Comparison of ENCODE assay signal across 14 cellular contexts in the genomic region with DNA sequence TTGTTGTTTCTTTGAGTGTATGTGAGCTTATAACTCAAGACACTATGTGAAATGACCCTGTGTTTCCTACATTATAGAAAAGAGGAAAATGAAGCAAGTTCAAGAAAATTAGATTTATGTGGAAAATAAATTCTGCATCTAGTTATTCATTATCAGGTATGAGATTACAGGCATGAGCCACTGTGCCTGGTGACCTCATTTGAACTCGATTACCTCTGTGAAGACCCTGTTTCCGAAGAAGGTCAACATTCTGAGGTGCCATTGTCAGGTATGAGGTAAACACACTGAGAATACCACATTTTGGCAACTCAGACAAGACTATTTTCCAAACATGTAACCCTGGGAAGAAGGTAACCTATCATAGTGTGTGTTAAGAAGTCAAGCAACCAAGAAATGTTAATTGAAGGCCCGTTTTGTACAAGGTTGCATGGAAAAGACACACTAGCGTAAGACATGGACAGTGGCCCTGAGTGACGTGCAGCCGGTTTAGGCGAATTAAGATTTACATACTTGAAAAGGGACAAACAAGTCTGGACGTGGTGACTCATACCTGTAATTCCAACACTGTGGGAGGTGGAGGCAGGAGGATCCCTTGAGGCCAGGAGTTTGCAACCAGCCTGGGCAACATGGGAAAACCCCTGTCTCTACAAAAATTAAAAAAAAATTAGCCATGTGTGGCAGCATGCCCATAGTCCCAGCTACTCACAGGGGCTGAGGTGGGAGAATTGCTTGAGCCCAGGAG.
A peak's percentile ranks its signal among the peaks of the same experiment; 100 is the strongest.
DNase-seq lines count a peak whose midpoint lies in the region; ATAC-seq and TF ChIP-seq lines count a peak whose summit lies in the region.
"Had no signal": no experiment of that assay in that cellular context is flagged by ENCODE, and none has a peak within 500 bp of the region (broad histone marks: within the 10 kb centered on the region; RNA-seq: fewer than 3 reads in every experiment).

No MANE protein-coding gene starts in this region.

- DNase-seq in Caco-2 (no peak), body of pancreas (peak; percentile 52 to 75 (median 64)), lower lobe of right lung (no peak), coronary artery (ENCODE audit: low spot score) (no peak), vagina (ENCODE audit: extremely low spot score in 2 of 2) (no peak), cardiac septum (ENCODE audit: low spot score) (no peak)
- DNase-seq: activated CD8-positive, alpha-beta T cell treated with anti-CD3 and anti-CD28 coated beads, Interleukin-2, amount 10 ng/mL, durations not matched to agents 7 days and 5 days; NCI-H2107; SHP77 had no signal

- peak; percentile 57 for ATAC-seq in HG02798 (IDR thresholded peaks at IDR 0.05; ENCODE audit: poor library complexity, unreplicated experiment)
- ATAC-seq in body of pancreas: peak; percentile 73
- peak; percentile 57 to 67 for ATAC-seq in lower lobe of right lung
- no peak for ATAC-seq in HG02571 (IDR thresholded peaks at IDR 0.05; ENCODE audit: unreplicated experiment)
- ATAC-seq: activated CD8-positive, alpha-beta T cell treated with anti-CD3 and anti-CD28 coated beads, Interleukin-2, amount 10 ng/mL, durations not matched to agents 7 days and 5 days; stimulated activated effector memory CD8-positive, alpha-beta T cell treated with anti-CD3 and anti-CD28 coated beads, Interleukin-12 subunit alpha, Interleukin-12 subunit beta, amount 100 ng/mL, for 72 hours had no signal

- no peaks in the 10 kb centered on the region for H3K27me3 Mint-ChIP-seq in Caco-2 (ENCODE audit: insufficient read depth, unreplicated experiment)

- H3K9me3 ChIP-seq in Caco-2 (no peaks in the 10 kb centered on the region), body of pancreas (no peaks in the 10 kb centered on the region), lower lobe of right lung (no peaks in the 10 kb centered on the region), vagina (no peaks in the 10 kb centered on the region)
- H3K9me3 ChIP-seq: adrenal gland had no signal

- H3K27ac ChIP-seq in body of pancreas (peak overlapping the region; percentile 67 to 83 (median 80)), lower lobe of right lung (peak overlapping the region; percentile 58), coronary artery (no peak overlapping the region), vagina (no peak overlapping the region)
- H3K27ac ChIP-seq: BLaER1 had no signal

- peaks cover 17% of the 10 kb centered on the region for H3K36me3 Mint-ChIP-seq in Caco-2 (ENCODE audit: insufficient read depth, unreplicated experiment)
- H3K36me3 Mint-ChIP-seq: stimulated activated effector memory CD8-positive, alpha-beta T cell treated with anti-CD3 and anti-CD28 coated beads, Interleukin-12 subunit alpha, Interleukin-12 subunit beta, amount 100 ng/mL, for 72 hours had no signal

- H3K4me3 ChIP-seq in Caco-2 (ENCODE audit: low read depth, low read length) (no peak overlapping the region), body of pancreas (no peak overlapping the region), lower lobe of right lung (no peak overlapping the region), coronary artery (no peak overlapping the region), vagina (no peak overlapping the region)
- H3K4me3 ChIP-seq: adrenal gland, BLaER1 had no signal

- H3K9me3 Mint-ChIP-seq in Caco-2 (ENCODE audit: unreplicated experiment): no peaks in the 10 kb centered on the region
- H3K9me3 Mint-ChIP-seq: stimulated activated effector memory CD8-positive, alpha-beta T cell treated with anti-CD3 and anti-CD28 coated beads, Interleukin-12 subunit alpha, Interleukin-12 subunit beta, amount 100 ng/mL, for 72 hours had no signal

- H3K4me3 Mint-ChIP-seq in Caco-2 (ENCODE audit: unreplicated experiment): peak overlapping the region; percentile 37
- H3K4me3 Mint-ChIP-seq: activated CD8-positive, alpha-beta T cell treated with anti-CD3 and anti-CD28 coated beads, Interleukin-2, amount 10 ng/mL, durations not matched to agents 7 days and 5 days; stimulated activated effector memory CD8-positive, alpha-beta T cell treated with anti-CD3 and anti-CD28 coated beads, Interleukin-12 subunit alpha, Interleukin-12 subunit beta, amount 100 ng/mL, for 72 hours had no signal

- H3K27me3 ChIP-seq in Caco-2 (replicated peaks; ENCODE audit: control insufficient read depth, insufficient read depth, low read length) (no peaks in the 10 kb centered on the region), body of pancreas (no peaks in the 10 kb centered on the region), lower lobe of right lung (ENCODE audit: low read depth) (no peaks in the 10 kb centered on the region), vagina (no peaks in the 10 kb centered on the region)
- H3K27me3 ChIP-seq: adrenal gland, BLaER1 had no signal

- peaks cover 6% of the 10 kb centered on the region for H3K4me1 Mint-ChIP-seq in Caco-2 (ENCODE audit: low read depth, unreplicated experiment)

- 19 to 23% methylated on average over 8 of the region's 8 CpGs for WGBS in body of pancreas, 2 donors

- H3K4me1 ChIP-seq in Caco-2 (peaks cover 45% of the 10 kb centered on the region), body of pancreas (peaks cover 96% of the 10 kb centered on the region), lower lobe of right lung (peaks cover 52% of the 10 kb centered on the region), vagina (peaks cover 7% of the 10 kb centered on the region)
- H3K4me1 ChIP-seq: adrenal gland had no signal

- BruUV-seq in Caco-2 (replicated peaks; lab: Mats Ljungman, UMichigan): no TSS peak

- POLR2A ChIA-PET in Caco-2 (lab: Charles Lee): interaction anchor here (0.5 kb wide), 1 partner anchor 12 kb away, joined by 3 read pairs; no protein-coding TSS in a partner anchor

- H3K27ac Mint-ChIP-seq in Caco-2 (ENCODE audit: unreplicated experiment): peak overlapping the region; percentile 78
- H3K27ac Mint-ChIP-seq: activated CD8-positive, alpha-beta T cell treated with anti-CD3 and anti-CD28 coated beads, Interleukin-2, amount 10 ng/mL, durations not matched to agents 7 days and 5 days; stimulated activated effector memory CD8-positive, alpha-beta T cell treated with anti-CD3 and anti-CD28 coated beads, Interleukin-12 subunit alpha, Interleukin-12 subunit beta, amount 100 ng/mL, for 72 hours had no signal

- CTCF ChIA-PET in Caco-2 (lab: Charles Lee): no interaction called here

- H3K36me3 ChIP-seq in Caco-2 (ENCODE audit: control insufficient read depth, insufficient read depth, low read length): no peaks in the 10 kb centered on the region
- H3K36me3 ChIP-seq in body of pancreas (replicated peaks in 1 of 2; ENCODE audit: insufficient read depth in 1 of 2, low read depth in 2 of 2): no peaks in the 10 kb centered on the region
- no peaks in the 10 kb centered on the region for H3K36me3 ChIP-seq in lower lobe of right lung
- H3K36me3 ChIP-seq in vagina: no peaks in the 10 kb centered on the region
- H3K36me3 ChIP-seq: adrenal gland, BLaER1 had no signal

- TF ChIP-seq CTCF in Caco-2 (IDR thresholded peaks at IDR 0.05; ENCODE audit: insufficient read depth in 1 of 2, low read depth in 1 of 2, low read length in 1 of 2, severe bottlenecking in 1 of 2, unreplicated experiment in 1 of 2) (no peak), body of pancreas (IDR thresholded peaks at IDR 0.05) (no peak), lower lobe of right lung (IDR thresholded peaks at IDR 0.05) (no peak), coronary artery (IDR thresholded peaks at IDR 0.05) (no peak), vagina (IDR thresholded peaks at IDR 0.05) (no peak)

- TF ChIP-seq POLR2A in body of pancreas (IDR thresholded peaks at IDR 0.05) (no peak), vagina (IDR thresholded peaks at IDR 0.05) (no peak)

- intact Hi-C loops in Caco-2 (cut with micrococcal nuclease; ENCODE audit: unreplicated experiment) (no loop called here), body of pancreas (cut with DNase I) (loop anchor here (10.0 kb wide), 1 partner anchor 74 kb away; no protein-coding TSS in a partner anchor), lower lobe of right lung (cut with DNase I) (no loop called here), vagina (cut with DNase I) (no loop called here), cardiac septum (cut with DNase I) (loop anchor here (5.0 kb wide), 2 partner anchors 38 to 93 kb away; no protein-coding TSS in a partner anchor)

Comparison
In these comparisons a context has a peak if more than half of its experiments do, and no peak if none do; other contexts are left out.
1. DNase-seq: peak in body of pancreas (4 of 4); none in Caco-2 (0 of 2), lower lobe of right lung (single experiment), coronary artery (single experiment), vagina (0 of 2) and cardiac septum (single experiment).
2. H3K27ac ChIP-seq: peak in body of pancreas (4 of 4) and lower lobe of right lung (single experiment); none in coronary artery (0 of 2) and vagina (single experiment).
3. intact Hi-C loops: an anchor here in body of pancreas (10.0 kb wide) and cardiac septum (5.0 kb wide); none called in Caco-2, lower lobe of right lung and vagina.